1 cellular context compared by ENCODE assay signal in genomic region chr6:169701953-169702639, GRCh38.
TF ChIP-seq lines count a peak whose summit lies in the region.

Gene C6orf120, plus strand, starts transcription at chr6:169702126. Its CDS starts 334 bp downstream, at chr6:169702460.
Gene WDR27, minus strand, starts transcription at chr6:169702029. Its CDS starts 13,024 bp downstream, at chr6:169689005.

TF ChIP-seq in WTC11, 78 proteins besides CTCF, POLR2A, EP300 and RAD21 (continued from another document and continues in another):
- peak; percentile 47; the same call in 1 of the 2 replicates for TF ChIP-seq ARID4B (CRISPR knock-in tag; IDR thresholded peaks at IDR 0.05; ENCODE audit: borderline replicate concordance)
- no peak for TF ChIP-seq ZNF121 (CRISPR knock-in tag; IDR thresholded peaks at IDR 0.05)
- TF ChIP-seq IRF2 (CRISPR knock-in tag; IDR thresholded peaks at IDR 0.05; ENCODE audit: borderline replicate concordance, low read depth), result no peak
- TF ChIP-seq CDX4 (CRISPR knock-in tag; IDR thresholded peaks at IDR 0.05; ENCODE audit: borderline replicate concordance), result no peak
- no peak for TF ChIP-seq GRHL2 (CRISPR knock-in tag; IDR thresholded peaks at IDR 0.05; ENCODE audit: insufficient replicate concordance, severe bottlenecking)
- TF ChIP-seq CBFB (CRISPR knock-in tag; IDR thresholded peaks at IDR 0.05; ENCODE audit: low read depth), result no peak
- peak; percentile 48; the same call in 1 of the 2 replicates for TF ChIP-seq FOXP4 (CRISPR knock-in tag; IDR thresholded peaks at IDR 0.05)
- TF ChIP-seq PRDM15 (CRISPR knock-in tag; IDR thresholded peaks at IDR 0.05), result no peak
- no peak for TF ChIP-seq AR (CRISPR knock-in tag; IDR thresholded peaks at IDR 0.05)
- no peak for TF ChIP-seq ZNF138 (CRISPR knock-in tag; conservative IDR thresholded peaks at IDR 0.05)
- TF ChIP-seq NR1H2 (CRISPR knock-in tag; IDR thresholded peaks at IDR 0.05), result no peak
- TF ChIP-seq SP1 (CRISPR knock-in tag; conservative IDR thresholded peaks at IDR 0.05), result peak; percentile 74
- TF ChIP-seq NFATC4 (CRISPR knock-in tag; IDR thresholded peaks at IDR 0.05), result no peak
- TF ChIP-seq FOXK1 (CRISPR knock-in tag; IDR thresholded peaks at IDR 0.05), result peak; percentile 75
- peak; percentile 1; the same call in 1 of the 2 replicates for TF ChIP-seq FOXP1 (CRISPR knock-in tag; IDR thresholded peaks at IDR 0.05; ENCODE audit: borderline replicate concordance)
- TF ChIP-seq RELA (CRISPR knock-in tag; IDR thresholded peaks at IDR 0.05; ENCODE audit: borderline replicate concordance), result no peak
- no peak for TF ChIP-seq ZNF281 (CRISPR knock-in tag; IDR thresholded peaks at IDR 0.05)
- no peak for TF ChIP-seq ZNF532 (CRISPR knock-in tag; IDR thresholded peaks at IDR 0.05; ENCODE audit: borderline replicate concordance)
- no peak for TF ChIP-seq ZSCAN18 (CRISPR knock-in tag; IDR thresholded peaks at IDR 0.05)
- TF ChIP-seq IRF1 (CRISPR knock-in tag; IDR thresholded peaks at IDR 0.05), result no peak
- TF ChIP-seq ZBTB43 (CRISPR knock-in tag; IDR thresholded peaks at IDR 0.05), result no peak; the same call in 1 of the 2 replicates
- TF ChIP-seq E2F5 (CRISPR knock-in tag; IDR thresholded peaks at IDR 0.05), result no peak
